In genomic region chr5:111512406-111513174, GRCh38 we compare ENCODE assay signal across 8 cellular contexts. TPM values are rescaled to one million over a fixed set of nuclear protein-coding genes. Genes with fewer than 3 reads are reported as not detected.
A peak's percentile ranks its signal among the peaks of the same experiment; 100 is the strongest.
DNase-seq lines count a peak whose midpoint lies in the region; ATAC-seq and FAIRE-seq lines count a peak whose summit lies in the region.

Gene STARD4 (minus strand): TSS chr5:111512535. CDS start chr5:111507433, 5,102 bp downstream.

- H4K8ac ChIP-seq in mesenchymal stem cell (ENCODE audit: low read length), result peak within 1 kb of the TSS; percentile 94

- peak within 1 kb of the TSS; percentile 48 for H2BK5ac ChIP-seq in mesenchymal stem cell (ENCODE audit: low read depth, low read length, poor library complexity, severe bottlenecking)

- H3K4me1 Mint-ChIP-seq in activated CD8-positive, alpha-beta memory T cell treated with anti-CD3 and anti-CD28 coated beads, Interleukin-2, amount 10 ng/mL, durations not matched to agents 7 days and 5 days, result peaks cover 36% of the 10 kb centered on the region

- H3K9me3 ChIP-seq in endocrine pancreas (ENCODE audit: control insufficient read depth, low read length), result no peaks in the 10 kb centered on the region
- no peaks in the 10 kb centered on the region for H3K9me3 ChIP-seq in mesenchymal stem cell (ENCODE audit: control insufficient read depth, low read length)

- H3K36me3 ChIP-seq in endocrine pancreas (ENCODE audit: control insufficient read depth, insufficient read depth, low read length) (no peaks in the 10 kb centered on the region), mesenchymal stem cell (ENCODE audit: control insufficient read depth in 1 of 2, insufficient read depth in 2 of 2, low read depth in 1 of 2, low read length in 2 of 2) (no peaks in the 10 kb centered on the region)

- DNase-seq in COLO668 (lab: John Stamatoyannopoulos, UW; ENCODE audit: unreplicated experiment) (peak; percentile 90), HTR-8/SVneo (ENCODE audit: insufficient read length, low spot score) (peak; percentile 94), NOMO-1 treated with dmso at 0.1 percent for 144 hours (lab: John Stamatoyannopoulos, UW; ENCODE audit: unreplicated experiment) (peak; percentile 97), mesenchymal stem cell (peak; percentile 99)
- peak; percentile 96 for DNase-seq in activated CD8-positive, alpha-beta memory T cell treated with anti-CD3 and anti-CD28 coated beads, Interleukin-2, amount 10 ng/mL, durations not matched to agents 7 days and 5 days
- DNase-seq in stimulated activated CD8-positive, alpha-beta memory T cell treated with anti-CD3 and anti-CD28 coated beads, Interleukin-12 subunit alpha, Interleukin-12 subunit beta, amount 100 ng/mL, for 4 hours (ENCODE audit: low read depth), result peak; percentile 93

- CTCF ChIA-PET in activated CD8-positive, alpha-beta memory T cell treated with anti-CD3 and anti-CD28 coated beads, Interleukin-2, amount 10 ng/mL, durations not matched to agents 7 days and 5 days (lab: Charles Lee), result interaction anchor here (1.5 to 2.8 kb wide), 4 partner anchors 9 to 19 kb away, joined by 3 to 9 read pairs (median 6); no protein-coding TSS in a partner anchor

- peak within 1 kb of the TSS; percentile 61 for H2AFZ ChIP-seq in mesenchymal stem cell (ENCODE audit: low read depth, low read length)

- peaks cover 16% of the 10 kb centered on the region for H3K4me1 ChIP-seq in endocrine pancreas (ENCODE audit: control insufficient read depth, insufficient read depth, low read length)
- no peaks in the 10 kb centered on the region for H3K4me1 ChIP-seq in mesenchymal stem cell (ENCODE audit: control insufficient read depth, insufficient read depth, low read depth, low read length)

- peak within 1 kb of the TSS; percentile 90 to 99 for H3K18ac ChIP-seq in mesenchymal stem cell (ENCODE audit: low read depth in 1 of 2, low read length in 2 of 2)

- peak within 1 kb of the TSS; percentile 93 for H3K27ac ChIP-seq in mesenchymal stem cell (ENCODE audit: low read length, poor library complexity, severe bottlenecking)

- H3K79me1 ChIP-seq in mesenchymal stem cell (replicated peaks; ENCODE audit: low read length, poor library complexity, severe bottlenecking), result no peaks in the 10 kb centered on the region

- peak within 1 kb of the TSS in 1 of 2 experiments; percentile 90 for H3K14ac ChIP-seq in mesenchymal stem cell (ENCODE audit: low read length in 2 of 2)

- peak within 1 kb of the TSS in 1 of 2 experiments; percentile 89 for H3K23ac ChIP-seq in mesenchymal stem cell (ENCODE audit: low read length in 2 of 2)

- ATAC-seq in GM21367 (IDR thresholded peaks at IDR 0.05; ENCODE audit: unreplicated experiment), result peak; percentile 90
- ATAC-seq in activated CD8-positive, alpha-beta memory T cell treated with anti-CD3 and anti-CD28 coated beads, Interleukin-2, amount 10 ng/mL, durations not matched to agents 7 days and 5 days, result peak; percentile 93

- H3K27me3 ChIP-seq in endocrine pancreas (ENCODE audit: control insufficient read depth, insufficient read depth, low read length), result no peaks in the 10 kb centered on the region
- H3K27me3 ChIP-seq in mesenchymal stem cell (ENCODE audit: control insufficient read depth in 1 of 2, insufficient read depth in 1 of 2, low read length in 2 of 2), result no peaks in the 10 kb centered on the region

- H3K9ac ChIP-seq in endocrine pancreas (ENCODE audit: control insufficient read depth, insufficient read depth, low read length), result peak within 1 kb of the TSS; percentile 98
- peak within 1 kb of the TSS; percentile 93 for H3K9ac ChIP-seq in mesenchymal stem cell (ENCODE audit: low read length)

- H3K4me3 Mint-ChIP-seq in activated CD8-positive, alpha-beta memory T cell treated with anti-CD3 and anti-CD28 coated beads, Interleukin-2, amount 10 ng/mL, durations not matched to agents 7 days and 5 days, result peak within 1 kb of the TSS; percentile 87

- peak within 1 kb of the TSS; percentile 88 for H3K4me3 ChIP-seq in endocrine pancreas (ENCODE audit: control insufficient read depth, insufficient read depth, low read length)
- H3K4me3 ChIP-seq in mesenchymal stem cell (ENCODE audit: insufficient read depth in 1 of 2, low read depth in 1 of 2, low read length in 2 of 2), result peak within 1 kb of the TSS; percentile 90 to 95

- peak within 1 kb of the TSS; percentile 77 to 90 for H2BK12ac ChIP-seq in mesenchymal stem cell (ENCODE audit: low read length in 2 of 2)

- H3K9me3 Mint-ChIP-seq in activated CD8-positive, alpha-beta memory T cell treated with anti-CD3 and anti-CD28 coated beads, Interleukin-2, amount 10 ng/mL, durations not matched to agents 7 days and 5 days (ENCODE audit: low read depth), result no peaks in the 10 kb centered on the region

- H4K91ac ChIP-seq in mesenchymal stem cell (ENCODE audit: low read length), result peak within 1 kb of the TSS; percentile 99

- no peaks in the 10 kb centered on the region for H3K27me3 Mint-ChIP-seq in activated CD8-positive, alpha-beta memory T cell treated with anti-CD3 and anti-CD28 coated beads, Interleukin-2, amount 10 ng/mL, durations not matched to agents 7 days and 5 days

- peak within 1 kb of the TSS; percentile 84 for H3K4me2 ChIP-seq in mesenchymal stem cell (ENCODE audit: low read length, poor library complexity, severe bottlenecking)

- H2BK120ac ChIP-seq in mesenchymal stem cell (ENCODE audit: low read depth, low read length), result peak within 1 kb of the TSS; percentile 65

- peak within 1 kb of the TSS; percentile 95 for H3K27ac Mint-ChIP-seq in activated CD8-positive, alpha-beta memory T cell treated with anti-CD3 and anti-CD28 coated beads, Interleukin-2, amount 10 ng/mL, durations not matched to agents 7 days and 5 days

- peaks cover 9% of the 10 kb centered on the region for H3K36me3 Mint-ChIP-seq in activated CD8-positive, alpha-beta memory T cell treated with anti-CD3 and anti-CD28 coated beads, Interleukin-2, amount 10 ng/mL, durations not matched to agents 7 days and 5 days

- H3K4ac ChIP-seq in mesenchymal stem cell (ENCODE audit: low read depth in 1 of 2, low read length in 2 of 2), result peak within 1 kb of the TSS; percentile 92 to 94

- peak; percentile 97 for FAIRE-seq in HTR-8/SVneo (lab: Jason Lieb, UNC)

- WGBS in mesenchymal stem cell, result under 1% methylated on average over 34 of the region's 42 CpGs

- peak within 1 kb of the TSS; percentile 91 for H2BK15ac ChIP-seq in mesenchymal stem cell (ENCODE audit: low read depth, poor library complexity, severe bottlenecking)

- no peak within 1 kb of the TSS for H2AK5ac ChIP-seq in mesenchymal stem cell (ENCODE audit: low read length, severe bottlenecking)

RNA-seq across cellular contexts. Expression of gene STARD4, which starts in this region (rescaled TPM):
- total RNA-seq in activated CD8-positive, alpha-beta memory T cell treated with anti-CD3 and anti-CD28 coated beads, Interleukin-2, amount 10 ng/mL, durations not matched to agents 7 days and 5 days, result 10 to 100 TPM; 58.3 to 77.7 TPM
- polyA plus RNA-seq in mesenchymal stem cell (2013, experiment 1 of 2), result 109 TPM
- 116 TPM for polyA plus RNA-seq in mesenchymal stem cell (2013, experiment 2 of 2)

Comparison
In these comparisons a context has a peak if more than half of its experiments do, and no peak if none do; other contexts are left out.
1. Peak in every context shown above with its lines: DNase-seq, ATAC-seq, H3K4me3 ChIP-seq and H3K27ac ChIP-seq.